10 cellular contexts compared by ENCODE assay signal in the genomic region with DNA sequence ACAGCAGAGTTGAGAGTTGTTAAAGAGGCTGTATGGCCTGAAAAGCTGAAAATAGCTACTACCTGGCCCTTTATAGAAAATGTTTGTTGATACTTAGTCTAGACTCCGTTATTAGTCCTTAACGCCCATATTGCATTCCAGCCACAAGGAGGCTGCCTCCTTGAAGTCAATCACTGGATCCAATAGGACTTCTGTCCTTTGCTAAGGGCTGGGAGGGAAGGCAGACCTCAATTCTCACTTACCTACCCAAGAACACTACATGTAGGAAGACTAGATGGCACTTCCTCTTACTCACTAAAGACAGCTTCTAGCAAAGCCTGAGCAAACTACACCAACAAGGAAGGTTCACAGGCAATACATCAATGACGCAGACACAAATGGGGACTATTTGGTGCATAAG.
DNase-seq lines count a peak whose midpoint lies in the region; ATAC-seq, FAIRE-seq and TF ChIP-seq lines count a peak whose summit lies in the region.
"Had no signal": no experiment of that assay in that cellular context is flagged by ENCODE, and none has a peak within 500 bp of the region (broad histone marks: within the 10 kb centered on the region; RNA-seq: fewer than 3 reads in every experiment).

No MANE protein-coding gene starts in this region.

- CTCF ChIA-PET in SK-N-SH (lab: Yijun Ruan, JAX): interaction anchor here (0.6 to 4.1 kb wide), 53 partner anchors 9 to 873 kb away, joined by 3 to 119 read pairs (median 5); partner anchors contain the start of genes HACD2 and MYLK

- H3K4me1 ChIP-seq in SK-N-SH (ENCODE audit: control insufficient read depth in 1 of 2, insufficient read depth in 2 of 2, low read depth in 1 of 2, low read length in 1 of 2): peaks cover 23 to 37% of the 10 kb centered on the region in 2 experiments; a peak in 3 of 4 replicates

- H3K79me2 ChIP-seq in SK-N-SH (ENCODE audit: insufficient read depth): peaks cover 31% of the 10 kb centered on the region

- peak overlapping the region in 1 of 2 experiments; percentile 32; a peak in 2 of 4 replicates for H3K27ac ChIP-seq in SK-N-SH (ENCODE audit: low read depth in 2 of 2, low read length in 1 of 2)
- H3K27ac ChIP-seq: SK-N-MC, stomach had no signal

- TF ChIP-seq CTCF in SK-N-SH (IDR thresholded peaks at IDR 0.05) (peak; percentile 51), retinal pigment epithelial cell (conservative IDR thresholded peaks at IDR 0.05; ENCODE audit: low read depth, low read length) (peak; percentile 49)

- H3K36me3 ChIP-seq in H7 (replicated peaks; ENCODE audit: control insufficient read depth, insufficient read depth, low read length) (no peaks in the 10 kb centered on the region), SK-N-SH (replicated peaks in 1 of 2; ENCODE audit: control insufficient read depth in 1 of 2, insufficient read depth in 2 of 2, low read length in 1 of 2) (peaks cover 42 to 44% of the 10 kb centered on the region in 2 experiments)
- H3K36me3 ChIP-seq: stomach had no signal

- DNase-seq in H7: peak; percentile 75
- DNase-seq in SK-N-SH: no peak
- DNase-seq in fibroblast of peridontal ligament (ENCODE audit: extremely low read depth): peak; percentile 31
- no peak for DNase-seq in retinal pigment epithelial cell (ENCODE audit: low read depth)
- DNase-seq in H54 (ENCODE audit: insufficient read length, low spot score): no peak
- DNase-seq in mesenteric fat pad (ENCODE audit: low spot score): no peak
- DNase-seq: cortex of kidney had no signal

- H3K9me2 ChIP-seq in SK-N-SH: no peaks in the 10 kb centered on the region

- peaks cover 27% of the 10 kb centered on the region for H3F3A ChIP-seq in SK-N-SH (replicated peaks; ENCODE audit: insufficient read depth)

- H3K4me3 ChIP-seq in H7 (ENCODE audit: insufficient read depth, low read depth, low read length) (no peak overlapping the region), SK-N-SH (ENCODE audit: low read depth in 2 of 2, low read length in 1 of 2) (no peak overlapping the region), retinal pigment epithelial cell (ENCODE audit: low read length) (no peak overlapping the region)
- H3K4me3 ChIP-seq: stomach had no signal

- H3K9ac ChIP-seq in SK-N-SH: no peak overlapping the region

- no peak for TF ChIP-seq RAD21 in SK-N-SH (IDR thresholded peaks at IDR 0.05; ENCODE audit: low read length)

- no peak for ATAC-seq in GM21360 (IDR thresholded peaks at IDR 0.05; ENCODE audit: unreplicated experiment)

- H4K20me1 ChIP-seq in SK-N-SH (ENCODE audit: insufficient read depth): no peaks in the 10 kb centered on the region

- no peaks in the 10 kb centered on the region for H3K27me3 ChIP-seq in H7 (ENCODE audit: control insufficient read depth, insufficient read depth, low read length)
- H3K27me3 ChIP-seq in SK-N-SH (ENCODE audit: insufficient read depth): no peaks in the 10 kb centered on the region

- WGBS in SK-N-SH (ENCODE audit: low lambda C conversion rate): 34% methylated on average over 3 of the region's 3 CpGs

- H3K9me3 ChIP-seq in SK-N-SH: no peaks in the 10 kb centered on the region
- H3K9me3 ChIP-seq: stomach had no signal

- POLR2A ChIA-PET in SK-N-SH (lab: Yijun Ruan, JAX): no interaction called here

- H2AFZ ChIP-seq in SK-N-SH (ENCODE audit: low read depth): no peak overlapping the region

- no peak for TF ChIP-seq POLR2A in H54 (IDR thresholded peaks at IDR 0.05; ENCODE audit: low read depth, low read length)

- no peak overlapping the region for H3K4me2 ChIP-seq in SK-N-SH

- no peak for FAIRE-seq in H54 (lab: Jason Lieb, UNC)

- no peak for TF ChIP-seq EP300 in SK-N-SH (IDR thresholded peaks at IDR 0.05; ENCODE audit: borderline replicate concordance in 1 of 2, low read depth in 1 of 2, low read length in 1 of 2)

TF ChIP-seq in SK-N-SH, 30 proteins besides CTCF, POLR2A, EP300 and RAD21:
- TF ChIP-seq GABPA (IDR thresholded peaks at IDR 0.05; ENCODE audit: low read depth) (no peak), NRF1 (IDR thresholded peaks at IDR 0.05; ENCODE audit: low read depth, low read length) (no peak), FOSL2 (IDR thresholded peaks at IDR 0.05; ENCODE audit: borderline replicate concordance, low read depth) (no peak), RFX5 (IDR thresholded peaks at IDR 0.05; ENCODE audit: low read length) (no peak), YY1 (IDR thresholded peaks at IDR 0.05; ENCODE audit: low read depth) (no peak), CHD2 (IDR thresholded peaks at IDR 0.05; ENCODE audit: low read length, partially characterized antibody) (no peak), RXRA (IDR thresholded peaks at IDR 0.05; ENCODE audit: borderline replicate concordance, low read depth) (no peak), SIN3A (IDR thresholded peaks at IDR 0.05; ENCODE audit: borderline replicate concordance, low read depth, low read length) (no peak), EZH2phosphoT487 (IDR thresholded peaks at IDR 0.05; ENCODE audit: borderline replicate concordance, low read depth) (no peak), FOXM1 (IDR thresholded peaks at IDR 0.05; ENCODE audit: low read depth) (no peak), FOXJ3 (CRISPR knock-in tag; IDR thresholded peaks at IDR 0.05) (no peak), TAF1 (IDR thresholded peaks at IDR 0.05; ENCODE audit: borderline replicate concordance, low read depth, low read length) (no peak)
- TF ChIP-seq, protein P1, sequence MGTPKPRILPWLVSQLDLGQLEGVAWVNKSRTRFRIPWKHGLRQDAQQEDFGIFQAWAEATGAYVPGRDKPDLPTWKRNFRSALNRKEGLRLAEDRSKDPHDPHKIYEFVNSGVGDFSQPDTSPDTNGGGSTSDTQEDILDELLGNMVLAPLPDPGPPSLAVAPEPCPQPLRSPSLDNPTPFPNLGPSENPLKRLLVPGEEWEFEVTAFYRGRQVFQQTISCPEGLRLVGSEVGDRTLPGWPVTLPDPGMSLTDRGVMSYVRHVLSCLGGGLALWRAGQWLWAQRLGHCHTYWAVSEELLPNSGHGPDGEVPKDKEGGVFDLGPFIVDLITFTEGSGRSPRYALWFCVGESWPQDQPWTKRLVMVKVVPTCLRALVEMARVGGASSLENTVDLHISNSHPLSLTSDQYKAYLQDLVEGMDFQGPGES (IDR thresholded peaks at IDR 0.05; ENCODE audit: low read depth, low read length): no peak

Comparison
In these comparisons a context has a peak if more than half of its experiments do, and no peak if none do; other contexts are left out.
1. DNase-seq: peak in H7 (single experiment) and fibroblast of peridontal ligament (single experiment); none in SK-N-SH (single experiment), retinal pigment epithelial cell (single experiment), H54 (single experiment) and mesenteric fat pad (single experiment).